8 cellular contexts compared by ENCODE assay signal in genomic region chr12:109910969-109911348, GRCh38. TPM values are rescaled to one million over a fixed set of nuclear protein-coding genes. Genes with fewer than 3 reads are reported as not detected.
A peak's percentile ranks its signal among the peaks of the same experiment; 100 is the strongest.
DNase-seq lines count a peak whose midpoint lies in the region; ATAC-seq and TF ChIP-seq lines count a peak whose summit lies in the region.

No MANE protein-coding gene starts in this region.

- H3K9ac ChIP-seq in endodermal cell (ENCODE audit: extremely low read depth, low read length, poor library complexity, severe bottlenecking), result no peak overlapping the region

- WGBS in endodermal cell (ENCODE audit: insufficient coverage in 1 of 2, insufficient read length in 1 of 2), 2 experiments, result 76 to 80% methylated on average over 9 to 12 of the region's 12 CpGs

- H3K9me3 ChIP-seq in endodermal cell (ENCODE audit: control insufficient read depth, low read length), result no peaks in the 10 kb centered on the region

- no peak overlapping the region for H3K27ac ChIP-seq in endodermal cell (ENCODE audit: low read depth, low read length)

- H3K36me3 Mint-ChIP-seq in activated T-cell treated with anti-CD3 and anti-CD28 coated beads, Interleukin-2, amount 50 U/mL, for 4 hours (ENCODE audit: insufficient read depth), result peaks cover 59% of the 10 kb centered on the region
- H3K36me3 Mint-ChIP-seq in endodermal cell (ENCODE audit: low read depth), result peaks cover 89% of the 10 kb centered on the region
- peaks cover 72% of the 10 kb centered on the region for H3K36me3 Mint-ChIP-seq in stimulated activated memory B cell treated with anti-CD40 and anti-IgM and Interleukin-4, amounts not matched to agents 10 μg/mL and 1 μg/mL and 100 μg/mL, for 72 hours

- no peaks in the 10 kb centered on the region for H3K9me3 Mint-ChIP-seq in activated T-cell treated with anti-CD3 and anti-CD28 coated beads, Interleukin-2, amount 50 U/mL, for 4 hours
- H3K9me3 Mint-ChIP-seq in endodermal cell, result no peaks in the 10 kb centered on the region
- H3K9me3 Mint-ChIP-seq in stimulated activated memory B cell treated with anti-CD40 and anti-IgM and Interleukin-4, amounts not matched to agents 10 μg/mL and 1 μg/mL and 100 μg/mL, for 72 hours, result no peaks in the 10 kb centered on the region

- no peak overlapping the region for H3K4me3 Mint-ChIP-seq in activated T-cell treated with anti-CD3 and anti-CD28 coated beads, Interleukin-2, amount 50 U/mL, for 4 hours
- no peak overlapping the region for H3K4me3 Mint-ChIP-seq in endodermal cell
- no peak overlapping the region for H3K4me3 Mint-ChIP-seq in stimulated activated memory B cell treated with anti-CD40 and anti-IgM and Interleukin-4, amounts not matched to agents 10 μg/mL and 1 μg/mL and 100 μg/mL, for 72 hours

- no peak for DNase-seq in activated T-cell treated with anti-CD3 and anti-CD28 coated beads, Interleukin-2, amount 50 U/mL, for 4 hours
- no peak for DNase-seq in activated T-cell treated with anti-CD3 and anti-CD28 coated beads for 4 hours
- peak; percentile 57 for DNase-seq in NCI-H460 (ENCODE audit: extremely low read depth, low read depth)
- DNase-seq in endodermal cell, result peak; percentile 99
- DNase-seq in SIG-M5 (lab: John Stamatoyannopoulos, UW), result no peak

- H3K27ac Mint-ChIP-seq in endodermal cell, result no peak overlapping the region
- H3K27ac Mint-ChIP-seq in stimulated activated memory B cell treated with anti-CD40 and anti-IgM and Interleukin-4, amounts not matched to agents 10 μg/mL and 1 μg/mL and 100 μg/mL, for 72 hours, result peak overlapping the region; percentile 55

- no peaks in the 10 kb centered on the region for H3K4me1 ChIP-seq in endodermal cell (ENCODE audit: control insufficient read depth, insufficient read depth, low read length)

- H3K36me3 ChIP-seq in endodermal cell (ENCODE audit: control insufficient read depth, insufficient read depth, low read length), result peaks cover 80% of the 10 kb centered on the region

- H3K27me3 Mint-ChIP-seq in activated T-cell treated with anti-CD3 and anti-CD28 coated beads, Interleukin-2, amount 50 U/mL, for 4 hours (ENCODE audit: low read depth), result no peaks in the 10 kb centered on the region
- no peaks in the 10 kb centered on the region for H3K27me3 Mint-ChIP-seq in endodermal cell (ENCODE audit: insufficient read depth)
- no peaks in the 10 kb centered on the region for H3K27me3 Mint-ChIP-seq in stimulated activated memory B cell treated with anti-CD40 and anti-IgM and Interleukin-4, amounts not matched to agents 10 μg/mL and 1 μg/mL and 100 μg/mL, for 72 hours

- peak; percentile 95 for TF ChIP-seq CTCF in endodermal cell (conservative IDR thresholded peaks at IDR 0.05)

- H3K27me3 ChIP-seq in endodermal cell (ENCODE audit: control insufficient read depth, insufficient read depth, low read length, poor library complexity, severe bottlenecking), result no peaks in the 10 kb centered on the region

- ATAC-seq in activated T-cell treated with anti-CD3 and anti-CD28 coated beads, Interleukin-2, amount 50 U/mL, for 4 hours, result peak; percentile 48 to 58
- ATAC-seq in stimulated activated memory B cell treated with anti-CD40 and anti-IgM and Interleukin-4, amounts not matched to agents 10 μg/mL and 1 μg/mL and 100 μg/mL, for 72 hours, result no peak
- ATAC-seq in HG02981 (IDR thresholded peaks at IDR 0.05; ENCODE audit: unreplicated experiment), result no peak
- ATAC-seq in GM21529 (IDR thresholded peaks at IDR 0.05; ENCODE audit: unreplicated experiment), result no peak

- H3K4me1 Mint-ChIP-seq in activated T-cell treated with anti-CD3 and anti-CD28 coated beads, Interleukin-2, amount 50 U/mL, for 4 hours (ENCODE audit: low read depth), result no peaks in the 10 kb centered on the region
- no peaks in the 10 kb centered on the region for H3K4me1 Mint-ChIP-seq in endodermal cell
- no peaks in the 10 kb centered on the region for H3K4me1 Mint-ChIP-seq in stimulated activated memory B cell treated with anti-CD40 and anti-IgM and Interleukin-4, amounts not matched to agents 10 μg/mL and 1 μg/mL and 100 μg/mL, for 72 hours

- H3K4me3 ChIP-seq in endodermal cell (ENCODE audit: low read length), result no peak overlapping the region

RNA-seq across cellular contexts. Expression of gene TCHP, which starts 10.9 kb away (rescaled TPM):
- total RNA-seq in activated T-cell treated with anti-CD3 and anti-CD28 coated beads, Interleukin-2, amount 50 U/mL, for 4 hours, result 10 to 100 TPM; 25.4 to 27.9 (median 25.4) TPM
- 26.2 and 36.0 TPM in 2 replicates for total RNA-seq in NCI-H460 (2014; rRNA removed; shearing (Covaris generic))
- polyA plus RNA-seq in NCI-H460 (2014; cell fraction: nucleus; rRNA removed), result 57.8 and 60.9 TPM in 2 replicates
- 10 to 100 TPM; 26.1 to 31.9 TPM for total RNA-seq in endodermal cell
- polyA plus RNA-seq in endodermal cell (2013, experiment 1 of 2), result 19.2 TPM
- 16.8 TPM for polyA plus RNA-seq in endodermal cell (2013, experiment 2 of 2)

RNA-seq across cellular contexts. Expression of gene GLTP, which starts 30.6 kb away (rescaled TPM):
- 10 to 100 TPM; 38.8 to 44.7 (median 40.0) TPM for total RNA-seq in activated T-cell treated with anti-CD3 and anti-CD28 coated beads, Interleukin-2, amount 50 U/mL, for 4 hours
- total RNA-seq in NCI-H460 (2014; rRNA removed; shearing (Covaris generic)), result 139 and 146 TPM in 2 replicates
- 61.6 and 63.5 TPM in 2 replicates for polyA plus RNA-seq in NCI-H460 (2014; cell fraction: nucleus; rRNA removed)
- total RNA-seq in endodermal cell, result 10 to 100 TPM; 15.2 to 20.9 TPM
- polyA plus RNA-seq in endodermal cell (2013, experiment 1 of 2), result 21.3 TPM
- 20.8 TPM for polyA plus RNA-seq in endodermal cell (2013, experiment 2 of 2)

Comparison
In these comparisons a context has a peak if more than half of its experiments do, and no peak if none do; other contexts are left out.
1. ATAC-seq: peak in activated T-cell treated with anti-CD3 and anti-CD28 coated beads, Interleukin-2, amount 50 U/mL, for 4 hours (2 of 2); none in stimulated activated memory B cell treated with anti-CD40 and anti-IgM and Interleukin-4, amounts not matched to agents 10 μg/mL and 1 μg/mL and 100 μg/mL, for 72 hours (single experiment), HG02981 (single experiment) and GM21529 (single experiment).
2. DNase-seq: peak in NCI-H460 (single experiment) and endodermal cell (single experiment); none in activated T-cell treated with anti-CD3 and anti-CD28 coated beads, Interleukin-2, amount 50 U/mL, for 4 hours (single experiment), activated T-cell treated with anti-CD3 and anti-CD28 coated beads for 4 hours (single experiment) and SIG-M5 (single experiment).